2 cellular contexts compared by ENCODE assay signal in the genomic region with DNA sequence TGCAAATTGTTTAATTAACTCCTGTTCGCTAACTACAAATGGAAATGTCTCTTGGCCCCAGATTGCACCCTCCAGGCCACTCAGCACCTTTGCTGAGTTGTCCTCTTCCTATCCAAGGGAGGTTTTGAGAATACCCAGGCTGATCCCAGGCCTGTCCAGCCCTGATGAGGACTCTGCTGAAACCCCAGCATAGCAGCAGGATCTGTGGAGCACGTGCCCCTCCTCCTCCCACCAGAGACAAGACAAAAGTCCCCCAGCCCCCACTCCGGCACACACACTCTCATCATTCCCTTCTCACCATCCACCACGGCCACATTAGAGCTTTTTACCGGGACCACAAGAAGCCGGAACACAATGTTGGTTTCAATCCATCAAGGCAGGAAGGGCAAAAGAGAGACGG.
TF ChIP-seq lines count a peak whose summit lies in the region.

No MANE protein-coding gene starts in this region.

TF ChIP-seq in SK-N-SH, 30 proteins besides CTCF, POLR2A, EP300 and RAD21 (continued from another document):
- no peak for TF ChIP-seq REST (IDR thresholded peaks at IDR 0.05; ENCODE audit: low read depth, low read length)
- TF ChIP-seq SMC3 (IDR thresholded peaks at IDR 0.05; ENCODE audit: low read depth, low read length) = no peak
- no peak for TF ChIP-seq SIN3A (IDR thresholded peaks at IDR 0.05; ENCODE audit: borderline replicate concordance, low read depth, low read length)
- no peak for TF ChIP-seq FOXJ3 (CRISPR knock-in tag; IDR thresholded peaks at IDR 0.05)

TF ChIP-seq in SK-N-SH treated with all-trans-retinoic acid at 6 μM for 48 hours, 23 proteins besides CTCF, POLR2A, EP300 and RAD21 (continued from another document):
- TF ChIP-seq, protein P1, sequence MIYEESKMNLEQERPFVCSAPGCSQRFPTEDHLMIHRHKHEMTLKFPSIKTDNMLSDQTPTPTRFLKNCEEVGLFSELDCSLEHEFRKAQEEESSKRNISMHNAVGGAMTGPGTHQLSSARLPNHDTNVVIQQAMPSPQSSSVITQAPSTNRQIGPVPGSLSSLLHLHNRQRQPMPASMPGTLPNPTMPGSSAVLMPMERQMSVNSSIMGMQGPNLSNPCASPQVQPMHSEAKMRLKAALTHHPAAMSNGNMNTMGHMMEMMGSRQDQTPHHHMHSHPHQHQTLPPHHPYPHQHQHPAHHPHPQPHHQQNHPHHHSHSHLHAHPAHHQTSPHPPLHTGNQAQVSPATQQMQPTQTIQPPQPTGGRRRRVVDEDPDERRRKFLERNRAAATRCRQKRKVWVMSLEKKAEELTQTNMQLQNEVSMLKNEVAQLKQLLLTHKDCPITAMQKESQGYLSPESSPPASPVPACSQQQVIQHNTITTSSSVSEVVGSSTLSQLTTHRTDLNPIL (CRISPR knock-in tag; IDR thresholded peaks at IDR 0.05; ENCODE audit: low read depth) = no peak
- TF ChIP-seq ZC3H10 (CRISPR knock-in tag; IDR thresholded peaks at IDR 0.05) (no peak), ESRRG (CRISPR knock-in tag; IDR thresholded peaks at IDR 0.05) (no peak), GLIS3 (CRISPR knock-in tag; IDR thresholded peaks at IDR 0.05) (no peak), ARNTL (CRISPR knock-in tag; IDR thresholded peaks at IDR 0.05; ENCODE audit: borderline replicate concordance, low read depth) (no peak), ZNF8 (CRISPR knock-in tag; IDR thresholded peaks at IDR 0.05) (no peak), ZNF70 (CRISPR knock-in tag; IDR thresholded peaks at IDR 0.05) (no peak), CSDC2 (CRISPR knock-in tag; IDR thresholded peaks at IDR 0.05) (no peak), ZNF565 (CRISPR knock-in tag; conservative IDR thresholded peaks at IDR 0.05; ENCODE audit: low read depth) (no peak), ISL1 (CRISPR knock-in tag; IDR thresholded peaks at IDR 0.05) (no peak)
- TF ChIP-seq, protein P2, sequence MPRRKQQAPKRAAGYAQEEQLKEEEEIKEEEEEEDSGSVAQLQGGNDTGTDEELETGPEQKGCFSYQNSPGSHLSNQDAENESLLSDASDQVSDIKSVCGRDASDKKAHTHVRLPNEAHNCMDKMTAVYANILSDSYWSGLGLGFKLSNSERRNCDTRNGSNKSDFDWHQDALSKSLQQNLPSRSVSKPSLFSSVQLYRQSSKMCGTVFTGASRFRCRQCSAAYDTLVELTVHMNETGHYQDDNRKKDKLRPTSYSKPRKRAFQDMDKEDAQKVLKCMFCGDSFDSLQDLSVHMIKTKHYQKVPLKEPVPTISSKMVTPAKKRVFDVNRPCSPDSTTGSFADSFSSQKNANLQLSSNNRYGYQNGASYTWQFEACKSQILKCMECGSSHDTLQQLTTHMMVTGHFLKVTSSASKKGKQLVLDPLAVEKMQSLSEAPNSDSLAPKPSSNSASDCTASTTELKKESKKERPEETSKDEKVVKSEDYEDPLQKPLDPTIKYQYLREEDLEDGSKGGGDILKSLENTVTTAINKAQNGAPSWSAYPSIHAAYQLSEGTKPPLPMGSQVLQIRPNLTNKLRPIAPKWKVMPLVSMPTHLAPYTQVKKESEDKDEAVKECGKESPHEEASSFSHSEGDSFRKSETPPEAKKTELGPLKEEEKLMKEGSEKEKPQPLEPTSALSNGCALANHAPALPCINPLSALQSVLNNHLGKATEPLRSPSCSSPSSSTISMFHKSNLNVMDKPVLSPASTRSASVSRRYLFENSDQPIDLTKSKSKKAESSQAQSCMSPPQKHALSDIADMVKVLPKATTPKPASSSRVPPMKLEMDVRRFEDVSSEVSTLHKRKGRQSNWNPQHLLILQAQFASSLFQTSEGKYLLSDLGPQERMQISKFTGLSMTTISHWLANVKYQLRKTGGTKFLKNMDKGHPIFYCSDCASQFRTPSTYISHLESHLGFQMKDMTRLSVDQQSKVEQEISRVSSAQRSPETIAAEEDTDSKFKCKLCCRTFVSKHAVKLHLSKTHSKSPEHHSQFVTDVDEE (CRISPR knock-in tag; IDR thresholded peaks at IDR 0.05) = no peak
